In genomic region chr2:208174144-208174543, GRCh38 we compare ENCODE assay signal across 1 cellular context.
TF ChIP-seq lines count a peak whose summit lies in the region.

No MANE protein-coding gene starts in this region.

TF ChIP-seq in HepG2, 621 proteins besides CTCF, POLR2A, EP300 and RAD21:
- TF ChIP-seq ESRRA (CRISPR knock-in tag; IDR thresholded peaks at IDR 0.05; ENCODE audit: low read depth) (no peak), ZNF770 (CRISPR knock-in tag; IDR thresholded peaks at IDR 0.05) (0 out of 2 replicates have a peak, but pooled peaks have one; percentile 7), MAFF (IDR thresholded peaks at IDR 0.05; ENCODE audit: low read depth, low read length) (peak; percentile 37), E2F1 (CRISPR knock-in tag; IDR thresholded peaks at IDR 0.05) (no peak), ZNF451 (CRISPR knock-in tag; IDR thresholded peaks at IDR 0.05) (no peak), MEF2D (CRISPR knock-in tag; IDR thresholded peaks at IDR 0.05) (0 out of 2 replicates have a peak, but pooled peaks have one; percentile 34), MAFK (conservative IDR thresholded peaks at IDR 0.05 in 1 of 2, IDR thresholded peaks at IDR 0.05 in 1 of 2; ENCODE audit: low read length in 2 of 2) (peak; percentile 39 to 58; a peak in 2 of 4 replicates)
